In the genomic region with DNA sequence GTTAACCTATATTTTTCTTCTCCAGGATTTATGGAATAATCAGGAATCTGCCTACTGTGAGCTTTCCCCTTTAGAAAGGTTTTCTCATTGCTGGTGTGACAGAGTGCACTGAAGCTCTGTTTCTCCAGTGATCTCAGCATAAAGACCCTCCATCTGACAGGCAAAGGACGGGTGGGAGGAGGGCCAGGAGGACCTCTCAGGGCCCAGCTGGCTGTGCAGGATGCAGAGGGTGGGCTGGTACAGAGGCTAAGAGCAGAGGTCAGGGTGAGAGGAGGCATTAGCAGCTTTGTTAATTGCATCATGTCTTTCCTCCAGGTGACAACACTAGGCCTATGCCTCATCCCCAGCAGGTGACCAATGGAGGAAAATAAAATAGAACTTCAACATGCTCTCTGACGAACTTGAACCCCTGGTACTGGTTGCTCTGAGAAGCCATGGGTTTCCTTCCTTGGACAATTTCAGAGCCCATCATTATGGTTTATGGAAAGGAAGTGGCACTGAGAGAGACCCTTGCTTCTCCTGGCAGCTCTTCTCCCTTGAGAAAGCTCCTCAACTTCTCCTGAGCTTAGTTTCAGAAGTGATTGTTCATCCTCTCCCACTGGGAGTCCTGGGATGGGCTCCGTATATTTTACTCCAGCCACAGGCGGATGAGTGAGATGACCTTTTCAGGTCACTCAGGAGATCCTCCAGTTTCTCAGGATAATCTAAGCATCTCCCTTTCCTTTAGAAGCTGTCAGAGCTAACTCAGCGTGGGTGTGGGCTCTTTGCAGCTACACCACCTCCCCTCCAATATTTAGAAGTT, we compare ENCODE assay signal across 8 cellular contexts. TPM values are rescaled to one million over a fixed set of nuclear protein-coding genes. Genes with fewer than 3 reads are reported as not detected.
A peak's percentile ranks its signal among the peaks of the same experiment; 100 is the strongest.
DNase-seq lines count a peak whose midpoint lies in the region; ATAC-seq and TF ChIP-seq lines count a peak whose summit lies in the region.

No MANE protein-coding gene starts in this region.

- H3K23ac ChIP-seq in neuronal stem cell (ENCODE audit: low read depth, low read length, poor library complexity) = no peak overlapping the region

- no peak overlapping the region for H2BK5ac ChIP-seq in neuronal stem cell (ENCODE audit: low read length)

- H3K4me1 ChIP-seq in Loucy (ENCODE audit: insufficient read depth, low read length, poor library complexity, severe bottlenecking) (peaks cover 54% of the 10 kb centered on the region), neuronal stem cell (ENCODE audit: control insufficient read depth in 2 of 2, insufficient read depth in 1 of 2, low read depth in 1 of 2, low read length in 2 of 2) (peaks cover 24 to 53% of the 10 kb centered on the region in 2 donors)

- no peaks in the 10 kb centered on the region for H4K20me1 ChIP-seq in Loucy (ENCODE audit: insufficient read depth, low read length, poor library complexity, severe bottlenecking)

- no peak overlapping the region for H3K4me2 ChIP-seq in Loucy (ENCODE audit: low read depth, low read length, poor library complexity, severe bottlenecking)
- H3K4me2 ChIP-seq in neuronal stem cell (ENCODE audit: insufficient read depth, low read length, poor library complexity, severe bottlenecking) = no peak overlapping the region

- H3K4me3 Mint-ChIP-seq in CD14-positive monocyte = peak overlapping the region; percentile 67 to 81

- H4K8ac ChIP-seq in neuronal stem cell (ENCODE audit: low read depth, low read length) = no peak overlapping the region

- H3K14ac ChIP-seq in neuronal stem cell (ENCODE audit: low read length) = no peak overlapping the region

- peak overlapping the region; percentile 11 for H2BK15ac ChIP-seq in neuronal stem cell (ENCODE audit: low read length)

- 0 out of 2 replicates have a peak, but pooled peaks cover 9% of the 10 kb centered on the region for H3F3A ChIP-seq in Loucy (ENCODE audit: low read depth)

- H2BK12ac ChIP-seq in neuronal stem cell (ENCODE audit: low read length) = no peak overlapping the region

- no peak overlapping the region for H3K27ac Mint-ChIP-seq in CD14-positive monocyte

- no peak overlapping the region for H2BK120ac ChIP-seq in neuronal stem cell (ENCODE audit: low read depth, low read length)

- intact Hi-C loops in CD14-positive monocyte (cut with micrococcal nuclease) (no loop called here), dorsolateral prefrontal cortex (cut with DNase I) (loop anchor here (1.0 to 5.0 kb wide), 3 partner anchors 49 to 113 kb away; partner anchors contain the start of genes CTDSP2 (in 1 of the 2) and TSFM (in 1 of the 2))

- no CpG with 5 or more reads among the region's 5 CpGs for WGBS in neuronal stem cell (ENCODE audit: extremely low coverage in 2 of 2, insufficient read length in 2 of 2, insufficient replicate concordance in 1 of 2), 2 donors

- H3K36me3 ChIP-seq in Loucy (ENCODE audit: insufficient read depth, low read length) (no peaks in the 10 kb centered on the region), neuronal stem cell (replicated peaks in 1 of 2; ENCODE audit: control insufficient read depth in 2 of 2, insufficient read depth in 2 of 2, low read length in 2 of 2) (no peaks in the 10 kb centered on the region)

- no peak overlapping the region for H3K4me3 ChIP-seq in Loucy (ENCODE audit: low read length, poor library complexity, severe bottlenecking)
- H3K4me3 ChIP-seq in dorsolateral prefrontal cortex = peak overlapping the region in 52 of 59 donors; percentile 45 to 85 (median 72)
- H3K4me3 ChIP-seq in neuronal stem cell (ENCODE audit: low read length in 2 of 2) = no peak overlapping the region

- peaks cover 0 to 1% of the 10 kb centered on the region in 2 donors for H3K36me3 Mint-ChIP-seq in CD14-positive monocyte

- H3K27me3 ChIP-seq in Loucy (ENCODE audit: insufficient read depth, low read length, poor library complexity, severe bottlenecking) = no peaks in the 10 kb centered on the region
- H3K27me3 ChIP-seq in dorsolateral prefrontal cortex = no peaks in the 10 kb centered on the region
- no peaks in the 10 kb centered on the region for H3K27me3 ChIP-seq in neuronal stem cell (ENCODE audit: control insufficient read depth in 3 of 3, insufficient read depth in 3 of 3, low read depth in 1 of 3, low read length in 3 of 3)

- H3K9me2 ChIP-seq in Loucy (replicated peaks; ENCODE audit: low read depth, low read length) = no peaks in the 10 kb centered on the region

- TF ChIP-seq CTCF in CD14-positive monocyte (IDR thresholded peaks at IDR 0.05) (no peak), Loucy (conservative IDR thresholded peaks at IDR 0.05; ENCODE audit: low read length) (no peak), dorsolateral prefrontal cortex (IDR thresholded peaks at IDR 0.05 in 54 of 56, conservative IDR thresholded peaks at IDR 0.05 in 2 of 56; ENCODE audit: low read depth in 1 of 56, partially characterized antibody in 56 of 56) (no peak)

- H3K9me3 ChIP-seq in Loucy (ENCODE audit: insufficient read depth, low read depth, low read length) (no peaks in the 10 kb centered on the region), neuronal stem cell (replicated peaks in 1 of 2; ENCODE audit: control insufficient read depth in 2 of 2, insufficient read depth in 1 of 2, low read depth in 1 of 2, low read length in 2 of 2) (no peaks in the 10 kb centered on the region)

- no peaks in the 10 kb centered on the region for H3K79me2 ChIP-seq in Loucy (ENCODE audit: insufficient read depth, low read length)

- peaks cover 54% of the 10 kb centered on the region for H3K4me1 Mint-ChIP-seq in CD14-positive monocyte

- no peaks in the 10 kb centered on the region for H3K79me1 ChIP-seq in neuronal stem cell (ENCODE audit: low read depth, low read length)

- peak overlapping the region; percentile 20 for H3K18ac ChIP-seq in neuronal stem cell (ENCODE audit: low read length)

- no peak overlapping the region for H2AFZ ChIP-seq in Loucy (ENCODE audit: low read length)
- H2AFZ ChIP-seq in neuronal stem cell (ENCODE audit: low read length) = peak overlapping the region; percentile 85

- no peak overlapping the region for H3K4ac ChIP-seq in neuronal stem cell (ENCODE audit: low read length)

- DNase-seq in CD14-positive monocyte (ENCODE audit: low spot score) (no peak), dorsolateral prefrontal cortex (no peak), neuronal stem cell (ENCODE audit: low spot score) (no peak), kidney glomerular epithelial cell (lab: John Stamatoyannopoulos, UW) (no peak), NOMO-1 treated with dmso at 0.1 percent for 144 hours (lab: John Stamatoyannopoulos, UW; ENCODE audit: unreplicated experiment) (no peak)

- H3K27ac ChIP-seq in dorsolateral prefrontal cortex (peak overlapping the region; percentile 83 to 100 (median 99)), neuronal stem cell (replicated peaks; ENCODE audit: low read length) (no peak overlapping the region)

- ATAC-seq in GM18498 (IDR thresholded peaks at IDR 0.05; ENCODE audit: unreplicated experiment) (no peak), GM21515 (IDR thresholded peaks at IDR 0.05; ENCODE audit: unreplicated experiment) (no peak)

- H3K9me3 Mint-ChIP-seq in CD14-positive monocyte = no peaks in the 10 kb centered on the region

- no peak overlapping the region for H4K91ac ChIP-seq in neuronal stem cell (ENCODE audit: low read depth, low read length, poor library complexity)

- peaks cover 18 to 37% (median 29%) of the 10 kb centered on the region in 3 donors for H3K27me3 Mint-ChIP-seq in CD14-positive monocyte (ENCODE audit: low read depth in 3 of 3)

- no peak overlapping the region for H2AK5ac ChIP-seq in neuronal stem cell (ENCODE audit: low read depth, low read length)

- H3K9ac ChIP-seq in Loucy (ENCODE audit: low read depth, low read length, poor library complexity, severe bottlenecking) (peak overlapping the region; percentile 18), neuronal stem cell (ENCODE audit: low read depth, low read length, poor library complexity) (no peak overlapping the region)

RNA-seq across cellular contexts. Expression of gene ATP23, which starts 45.8 kb away (rescaled TPM):
- polyA plus RNA-seq in CD14-positive monocyte = 10 to 100 TPM; 24.8 to 27.5 TPM
- total RNA-seq in dorsolateral prefrontal cortex = 10 to 100 TPM in 4 of 120 experiments, 1 to 10 TPM in 116; 2.6 to 12.1 (median 5.8) TPM
- 4.0 TPM for polyA plus RNA-seq in neuronal stem cell (2013, experiment 1 of 2)
- polyA plus RNA-seq in neuronal stem cell (2013, experiment 2 of 2) = 4.3 TPM

RNA-seq across cellular contexts. Expression of gene CTDSP2, which starts 49.0 kb away (rescaled TPM):
- 10 to 100 TPM; 59.1 to 70.2 TPM for polyA plus RNA-seq in CD14-positive monocyte
- 100 to 1,000 TPM in 102 of 120 experiments, 10 to 100 TPM in 18; 77.9 to 209 (median 117) TPM for total RNA-seq in dorsolateral prefrontal cortex
- polyA plus RNA-seq in neuronal stem cell (2013, experiment 1 of 2) = 72.5 TPM
- polyA plus RNA-seq in neuronal stem cell (2013, experiment 2 of 2) = 71.9 TPM

Comparison
In these comparisons a context has a peak if more than half of its experiments do, and no peak if none do; other contexts are left out.
1. H3K4me3 ChIP-seq: peak in dorsolateral prefrontal cortex (52 of 59); none in Loucy (single experiment) and neuronal stem cell (0 of 2).
2. intact Hi-C loops: an anchor here in dorsolateral prefrontal cortex (1.0 to 5.0 kb wide); none called in CD14-positive monocyte.